In genomic region chr19:2039959-2040646, GRCh38 we compare ENCODE assay signal across 13 cellular contexts. TPM values are rescaled to one million over a fixed set of nuclear protein-coding genes. Genes with fewer than 3 reads are reported as not detected.
DNase-seq lines count a peak whose midpoint lies in the region; ATAC-seq and TF ChIP-seq lines count a peak whose summit lies in the region.
"Had no signal": no experiment of that assay in that cellular context is flagged by ENCODE, and none has a peak within 500 bp of the region (broad histone marks: within the 10 kb centered on the region; RNA-seq: fewer than 3 reads in every experiment).

No MANE protein-coding gene starts in this region.

- WGBS in right cardiac atrium = 84% methylated on average over 20 of the region's 20 CpGs

- intact Hi-C loops in right cardiac atrium (cut with DNase I) (no loop called here), posterior vena cava (cut with DNase I) (no loop called here)

- TF ChIP-seq POLR2A in GM18505 (IDR thresholded peaks at IDR 0.05; ENCODE audit: borderline replicate concordance, extremely low read depth, insufficient read depth, insufficient read length) = peak; percentile 43

- H3K4me1 Mint-ChIP-seq in stimulated activated naive B cell treated with anti-CD40 and anti-IgM and Interleukin-4, amounts not matched to agents 10 μg/mL and 1 μg/mL and 100 μg/mL, for 72 hours = peaks cover 35 to 68% of the 10 kb centered on the region in 2 donors

- H3K9me3 ChIP-seq in RWPE2 (ENCODE audit: severe bottlenecking) (no peaks in the 10 kb centered on the region), right cardiac atrium (ENCODE audit: control insufficient read depth, low read length) (no peaks in the 10 kb centered on the region)

- H3K9me3 Mint-ChIP-seq in stimulated activated naive B cell treated with anti-CD40 and anti-IgM and Interleukin-4, amounts not matched to agents 10 μg/mL and 1 μg/mL and 100 μg/mL, for 72 hours = peaks cover 3 to 4% of the 10 kb centered on the region in 2 donors
- H3K9me3 Mint-ChIP-seq: central memory CD8-positive, alpha-beta T cell had no signal

- peaks cover 65% of the 10 kb centered on the region for H3K36me3 ChIP-seq in RWPE2 (ENCODE audit: low read depth)

- H3K4me3 ChIP-seq in RWPE2 (ENCODE audit: severe bottlenecking) (no peak overlapping the region), right cardiac atrium (ENCODE audit: low read length) (no peak overlapping the region)

- DNase-seq in RWPE2 (ENCODE audit: low spot score) = peak; percentile 60
- DNase-seq in right cardiac atrium = peak in 1 of 3 donors; percentile 74
- DNase-seq in stimulated activated naive B cell treated with anti-CD40 and anti-IgM and Interleukin-4, amounts not matched to agents 10 μg/mL and 1 μg/mL and 100 μg/mL, for 72 hours = no peak
- no peak for DNase-seq in posterior vena cava (ENCODE audit: low spot score)
- no peak for DNase-seq in UCSD-AML1 (lab: John Stamatoyannopoulos, UW; ENCODE audit: unreplicated experiment)
- DNase-seq in NCI-H187 (lab: John Stamatoyannopoulos, UW) = no peak
- DNase-seq in NCI-H2029 (lab: John Stamatoyannopoulos, UW) = no peak
- DNase-seq: KG1, NCI-H2171 treated with DMSO at 0.1 percent for 48 hours had no signal

- peak overlapping the region; percentile 42 for H3K27ac Mint-ChIP-seq in stimulated activated naive B cell treated with anti-CD40 and anti-IgM and Interleukin-4, amounts not matched to agents 10 μg/mL and 1 μg/mL and 100 μg/mL, for 72 hours

- no peak for ATAC-seq in GM18505 (IDR thresholded peaks at IDR 0.05; ENCODE audit: unreplicated experiment)
- ATAC-seq in RWPE2 (ENCODE audit: low read depth) = no peak
- ATAC-seq in right cardiac atrium = no peak
- ATAC-seq in stimulated activated naive B cell treated with anti-CD40 and anti-IgM and Interleukin-4, amounts not matched to agents 10 μg/mL and 1 μg/mL and 100 μg/mL, for 72 hours (replicated peaks) = no peak
- ATAC-seq: Panc1 had no signal

- no peaks in the 10 kb centered on the region for H3K27me3 Mint-ChIP-seq in stimulated activated naive B cell treated with anti-CD40 and anti-IgM and Interleukin-4, amounts not matched to agents 10 μg/mL and 1 μg/mL and 100 μg/mL, for 72 hours
- H3K27me3 Mint-ChIP-seq: central memory CD8-positive, alpha-beta T cell had no signal

- H3K4me1 ChIP-seq in RWPE2 (ENCODE audit: insufficient read depth, poor library complexity, severe bottlenecking) = peaks cover 19% of the 10 kb centered on the region
- peaks cover 8% of the 10 kb centered on the region for H3K4me1 ChIP-seq in right cardiac atrium (ENCODE audit: control insufficient read depth, insufficient read depth, low read length)

- no peak overlapping the region for H3K4me3 Mint-ChIP-seq in stimulated activated naive B cell treated with anti-CD40 and anti-IgM and Interleukin-4, amounts not matched to agents 10 μg/mL and 1 μg/mL and 100 μg/mL, for 72 hours

- peak overlapping the region; percentile 83 for H3K27ac ChIP-seq in RWPE2 (ENCODE audit: poor library complexity, severe bottlenecking)
- peak overlapping the region; percentile 19 for H3K27ac ChIP-seq in right cardiac atrium (ENCODE audit: low read length)

- peaks cover 36 to 59% of the 10 kb centered on the region in 2 donors for H3K36me3 Mint-ChIP-seq in stimulated activated naive B cell treated with anti-CD40 and anti-IgM and Interleukin-4, amounts not matched to agents 10 μg/mL and 1 μg/mL and 100 μg/mL, for 72 hours

- no peaks in the 10 kb centered on the region for H3K27me3 ChIP-seq in RWPE2 (ENCODE audit: insufficient read depth, poor library complexity, severe bottlenecking)
- no peaks in the 10 kb centered on the region for H3K27me3 ChIP-seq in right cardiac atrium (ENCODE audit: control insufficient read depth, insufficient read depth)

- no peak for TF ChIP-seq CTCF in RWPE2 (IDR thresholded peaks at IDR 0.05; ENCODE audit: poor library complexity, severe bottlenecking)

RNA-seq across cellular contexts. Expression of gene MKNK2, which starts 10.9 kb away (rescaled TPM):
- total RNA-seq in right cardiac atrium = 100 to 1,000 TPM in 3 of 4 donors, 10 to 100 TPM in 1; 96.9 to 151 (median 122) TPM
- polyA plus RNA-seq in right cardiac atrium = 75.9 TPM
- total RNA-seq in posterior vena cava = 100 to 1,000 TPM in 1 of 2 donors, 10 to 100 TPM in 1; 99.6 to 126 TPM

RNA-seq across cellular contexts. Expression of gene BTBD2, which starts 24.6 kb away (rescaled TPM):
- total RNA-seq in right cardiac atrium (10 to 100 TPM; 52.7 to 68.4 (median 62.2) TPM), posterior vena cava (10 to 100 TPM; 44.6 to 52.1 TPM)
- 39.3 TPM for polyA plus RNA-seq in right cardiac atrium

RNA-seq across cellular contexts. Expression of gene MOB3A, which starts 56.0 kb away (rescaled TPM):
- total RNA-seq in right cardiac atrium = 10 to 100 TPM; 20.9 to 27.0 (median 21.8) TPM
- 9.5 TPM for polyA plus RNA-seq in right cardiac atrium
- total RNA-seq in posterior vena cava = 10 to 100 TPM; 55.8 to 57.1 TPM

RNA-seq across cellular contexts. Expression of gene IZUMO4, which starts 56.6 kb away (rescaled TPM):
- total RNA-seq in right cardiac atrium (1 to 10 TPM; 1.1 to 3.3 (median 2.3) TPM), posterior vena cava (1 to 10 TPM in 1 of 2 donors, under 1 TPM in 1; 0.90 to 2.4 TPM)
- 2.7 TPM for polyA plus RNA-seq in right cardiac atrium
- total RNA-seq: Daoy had no signal
